1 cellular context compared by ENCODE assay signal in the genomic region with DNA sequence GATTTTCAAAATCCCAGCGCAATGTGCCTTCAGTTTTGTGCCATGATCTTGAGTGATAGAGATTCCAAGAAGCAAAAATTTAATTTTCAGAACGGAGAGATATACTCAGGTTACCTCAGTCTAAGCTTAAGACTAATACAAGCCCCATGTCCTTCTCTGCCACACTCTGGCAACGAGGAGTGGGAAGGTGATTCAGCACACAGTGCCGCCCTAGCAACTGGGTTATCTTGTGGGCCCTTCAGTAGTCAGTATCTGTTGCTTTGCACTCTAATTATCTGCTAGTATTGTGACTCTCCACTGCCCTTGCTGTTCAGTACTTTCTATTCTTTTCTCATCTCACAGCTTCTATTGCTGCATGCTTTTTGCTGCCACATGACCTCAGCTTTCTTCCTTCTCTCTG.
TF ChIP-seq lines count a peak whose summit lies in the region.

No MANE protein-coding gene starts in this region.

TF ChIP-seq in K562, 482 proteins besides CTCF, POLR2A, EP300 and RAD21 (continued from another document and continues in another):
- TF ChIP-seq, protein P1, sequence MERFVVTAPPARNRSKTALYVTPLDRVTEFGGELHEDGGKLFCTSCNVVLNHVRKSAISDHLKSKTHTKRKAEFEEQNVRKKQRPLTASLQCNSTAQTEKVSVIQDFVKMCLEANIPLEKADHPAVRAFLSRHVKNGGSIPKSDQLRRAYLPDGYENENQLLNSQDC (CRISPR knock-in tag; IDR thresholded peaks at IDR 0.05): no peak
- TF ChIP-seq BRCA1 (IDR thresholded peaks at IDR 0.05) (no peak), BRCA1 (CRISPR knock-in tag; IDR thresholded peaks at IDR 0.05) (no peak), MBD2 (IDR thresholded peaks at IDR 0.05; ENCODE audit: borderline replicate concordance, low read depth) (no peak), FUS (optimal IDR thresholded peaks at IDR 0.05; ENCODE audit: low read depth, low read length) (no peak), MCM2 (IDR thresholded peaks at IDR 0.05; ENCODE audit: low read depth) (no peak), ZNF668 (CRISPR knock-in tag; IDR thresholded peaks at IDR 0.05) (no peak), ZNF316 (IDR thresholded peaks at IDR 0.05) (peak; percentile 37; the same call in 1 of the 2 replicates), ZNF592 (IDR thresholded peaks at IDR 0.05) (no peak), MLLT1 (IDR thresholded peaks at IDR 0.05) (no peak), DNMT1 (IDR thresholded peaks at IDR 0.05) (no peak), ZNF253 (CRISPR knock-in tag; conservative IDR thresholded peaks at IDR 0.05) (no peak), TAF7 (tag; IDR thresholded peaks at IDR 0.05) (no peak), ZNF175 (CRISPR knock-in tag; IDR thresholded peaks at IDR 0.05; ENCODE audit: low read depth) (no peak), CBFA2T2 (conservative IDR thresholded peaks at IDR 0.05) (no peak), CREB3L1 (IDR thresholded peaks at IDR 0.05; ENCODE audit: borderline replicate concordance, low read depth) (no peak), ZBTB40 (IDR thresholded peaks at IDR 0.05) (no peak), ZBTB40 (CRISPR knock-in tag; IDR thresholded peaks at IDR 0.05) (no peak), GTF2F1 (IDR thresholded peaks at IDR 0.05; ENCODE audit: low read depth, low read length) (no peak), ZNF324 (CRISPR knock-in tag; IDR thresholded peaks at IDR 0.05) (no peak), GATAD2A (IDR thresholded peaks at IDR 0.05) (no peak), RFX1 (IDR thresholded peaks at IDR 0.05) (peak; percentile 69), STAT6 (CRISPR knock-in tag; IDR thresholded peaks at IDR 0.05) (no peak), KDM4B (IDR thresholded peaks at IDR 0.05; ENCODE audit: borderline replicate concordance in 2 of 2, low read depth in 1 of 2) (no peak), PHB2 (IDR thresholded peaks at IDR 0.05; ENCODE audit: low read depth) (no peak), EZH2 (IDR thresholded peaks at IDR 0.05; ENCODE audit: borderline replicate concordance, low read depth, low read length) (no peak)
- TF ChIP-seq, protein P2, sequence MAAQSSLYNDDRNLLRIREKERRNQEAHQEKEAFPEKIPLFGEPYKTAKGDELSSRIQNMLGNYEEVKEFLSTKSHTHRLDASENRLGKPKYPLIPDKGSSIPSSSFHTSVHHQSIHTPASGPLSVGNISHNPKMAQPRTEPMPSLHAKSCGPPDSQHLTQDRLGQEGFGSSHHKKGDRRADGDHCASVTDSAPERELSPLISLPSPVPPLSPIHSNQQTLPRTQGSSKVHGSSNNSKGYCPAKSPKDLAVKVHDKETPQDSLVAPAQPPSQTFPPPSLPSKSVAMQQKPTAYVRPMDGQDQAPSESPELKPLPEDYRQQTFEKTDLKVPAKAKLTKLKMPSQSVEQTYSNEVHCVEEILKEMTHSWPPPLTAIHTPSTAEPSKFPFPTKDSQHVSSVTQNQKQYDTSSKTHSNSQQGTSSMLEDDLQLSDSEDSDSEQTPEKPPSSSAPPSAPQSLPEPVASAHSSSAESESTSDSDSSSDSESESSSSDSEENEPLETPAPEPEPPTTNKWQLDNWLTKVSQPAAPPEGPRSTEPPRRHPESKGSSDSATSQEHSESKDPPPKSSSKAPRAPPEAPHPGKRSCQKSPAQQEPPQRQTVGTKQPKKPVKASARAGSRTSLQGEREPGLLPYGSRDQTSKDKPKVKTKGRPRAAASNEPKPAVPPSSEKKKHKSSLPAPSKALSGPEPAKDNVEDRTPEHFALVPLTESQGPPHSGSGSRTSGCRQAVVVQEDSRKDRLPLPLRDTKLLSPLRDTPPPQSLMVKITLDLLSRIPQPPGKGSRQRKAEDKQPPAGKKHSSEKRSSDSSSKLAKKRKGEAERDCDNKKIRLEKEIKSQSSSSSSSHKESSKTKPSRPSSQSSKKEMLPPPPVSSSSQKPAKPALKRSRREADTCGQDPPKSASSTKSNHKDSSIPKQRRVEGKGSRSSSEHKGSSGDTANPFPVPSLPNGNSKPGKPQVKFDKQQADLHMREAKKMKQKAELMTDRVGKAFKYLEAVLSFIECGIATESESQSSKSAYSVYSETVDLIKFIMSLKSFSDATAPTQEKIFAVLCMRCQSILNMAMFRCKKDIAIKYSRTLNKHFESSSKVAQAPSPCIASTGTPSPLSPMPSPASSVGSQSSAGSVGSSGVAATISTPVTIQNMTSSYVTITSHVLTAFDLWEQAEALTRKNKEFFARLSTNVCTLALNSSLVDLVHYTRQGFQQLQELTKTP (IDR thresholded peaks at IDR 0.05; ENCODE audit: low read depth in 1 of 2, partially characterized antibody in 2 of 2): no peak
- TF ChIP-seq, protein P3, sequence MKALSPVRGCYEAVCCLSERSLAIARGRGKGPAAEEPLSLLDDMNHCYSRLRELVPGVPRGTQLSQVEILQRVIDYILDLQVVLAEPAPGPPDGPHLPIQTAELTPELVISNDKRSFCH (CRISPR knock-in tag; IDR thresholded peaks at IDR 0.05): no peak
- TF ChIP-seq, protein P3 (tag; IDR thresholded peaks at IDR 0.05): no peak
